In the genomic region with DNA sequence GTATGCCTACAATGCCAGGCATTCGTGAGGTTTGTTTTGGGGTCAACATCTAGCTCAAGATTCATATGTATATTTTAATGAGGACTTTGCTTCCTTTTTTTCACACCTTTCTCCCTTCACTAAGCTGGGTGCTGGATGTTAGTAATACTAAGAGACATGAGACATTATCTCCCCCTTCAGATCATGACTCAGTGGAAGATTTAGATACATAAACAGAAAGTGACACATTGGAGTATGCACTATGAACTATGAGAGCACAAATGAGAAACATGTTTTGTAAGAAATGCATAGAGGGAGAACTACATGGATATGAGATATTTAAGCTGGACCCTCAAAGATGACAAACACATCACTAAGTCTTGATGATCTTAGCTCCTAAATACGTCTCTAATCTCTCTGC, we compare ENCODE assay signal across 24 cellular contexts.
DNase-seq lines count a peak whose midpoint lies in the region; ATAC-seq and TF ChIP-seq lines count a peak whose summit lies in the region.
"Had no signal": no experiment of that assay in that cellular context is flagged by ENCODE, and none has a peak within 500 bp of the region (broad histone marks: within the 10 kb centered on the region; RNA-seq: fewer than 3 reads in every experiment).

No MANE protein-coding gene starts in this region.

- H3K9me3 Mint-ChIP-seq in activated T-cell treated with anti-CD3 and anti-CD28 coated beads, Interleukin-2, amount 50 U/mL, for 24 hours = peaks cover 17% of the 10 kb centered on the region
- no peaks in the 10 kb centered on the region for H3K9me3 Mint-ChIP-seq in stimulated activated effector memory CD8-positive, alpha-beta T cell treated with anti-CD3 and anti-CD28 coated beads, Interleukin-12 subunit alpha, Interleukin-12 subunit beta, amount 100 ng/mL, for 72 hours

- WGBS in right cardiac atrium = 77% methylated on average over 2 of the region's 2 CpGs

- H3K36me3 Mint-ChIP-seq in activated T-cell treated with anti-CD3 and anti-CD28 coated beads, Interleukin-2, amount 50 U/mL, for 24 hours (ENCODE audit: low read depth) = peaks cover 9% of the 10 kb centered on the region
- H3K36me3 Mint-ChIP-seq in stimulated activated effector memory CD8-positive, alpha-beta T cell treated with anti-CD3 and anti-CD28 coated beads, Interleukin-12 subunit alpha, Interleukin-12 subunit beta, amount 100 ng/mL, for 72 hours = peaks cover 5% of the 10 kb centered on the region
- H3K36me3 Mint-ChIP-seq: CD14-positive monocyte, mesothelial cell of epicardium had no signal

- no peak for DNase-seq in activated T-cell treated with anti-CD3 and anti-CD28 coated beads, Interleukin-2, amount 50 U/mL, for 24 hours
- DNase-seq in activated T-cell treated with anti-CD3 and anti-CD28 coated beads for 4 hours = no peak
- peak; percentile 31 for DNase-seq in HCEC 1CT
- peak; percentile 44 for DNase-seq in choroid plexus epithelial cell (ENCODE audit: low read depth)
- no peak for DNase-seq in stimulated activated effector memory CD8-positive, alpha-beta T cell treated with anti-CD3 and anti-CD28 coated beads, Interleukin-12 subunit alpha, Interleukin-12 subunit beta, amount 100 ng/mL, for 72 hours (ENCODE audit: low spot score in 2 of 2)
- DNase-seq in HEK293T (ENCODE audit: extremely low spot score) = no peak
- DNase-seq in NCI-H2081 treated with DMSO at 0.1 percent for 48 hours (lab: John Stamatoyannopoulos, UW) = no peak
- no peak for DNase-seq in right cardiac atrium
- DNase-seq: brain microvascular endothelial cell; cortex of kidney; gastrocnemius medialis; left cardiac atrium; NCI-H1694 treated with DMSO at 0.1 percent for 48 hours; NCI-H2227 treated with DMSO at 0.1 percent for 48 hours; small intestine; stimulated activated CD4-positive, alpha-beta T cell treated with anti-CD3 and anti-CD28 coated beads, Interleukin-4, amount 100 ng/mL, for 24 hours; uterus had no signal

- H3K4me3 ChIP-seq in choroid plexus epithelial cell (ENCODE audit: low read depth, low read length) (no peak overlapping the region), right cardiac atrium (ENCODE audit: low read length) (no peak overlapping the region)
- H3K4me3 ChIP-seq: gastrocnemius medialis, prostate gland, SJSA1, suprapubic skin, uterus had no signal

- POLR2A ChIA-PET in HEK293T (lab: Yijun Ruan, JAX) = no interaction called here

- peak overlapping the region; percentile 93 for H3K27ac Mint-ChIP-seq in activated T-cell treated with anti-CD3 and anti-CD28 coated beads, Interleukin-2, amount 50 U/mL, for 24 hours
- peak overlapping the region; percentile 46 for H3K27ac Mint-ChIP-seq in stimulated activated effector memory CD8-positive, alpha-beta T cell treated with anti-CD3 and anti-CD28 coated beads, Interleukin-12 subunit alpha, Interleukin-12 subunit beta, amount 100 ng/mL, for 72 hours
- H3K27ac Mint-ChIP-seq: CD14-positive monocyte; mesothelial cell of epicardium; T-helper 1 cell treated with Interleukin-12 subunit alpha and Interleukin-12 subunit beta and Interleukin-4 antibody, amounts not matched to agents 30 μg/mL and 1 μg/mL, for 36 hours had no signal

- no peak overlapping the region for H3K27ac ChIP-seq in right cardiac atrium (ENCODE audit: low read length)
- H3K27ac ChIP-seq: brain microvascular endothelial cell, gastrocnemius medialis, prostate gland, SJSA1, suprapubic skin, uterus, VCaP had no signal

- no peaks in the 10 kb centered on the region for H3K9me3 ChIP-seq in right cardiac atrium (ENCODE audit: control insufficient read depth, low read length)
- H3K9me3 ChIP-seq: gastrocnemius medialis, prostate gland, SJSA1, suprapubic skin, uterus had no signal

- H3K27me3 Mint-ChIP-seq in activated T-cell treated with anti-CD3 and anti-CD28 coated beads, Interleukin-2, amount 50 U/mL, for 24 hours = no peaks in the 10 kb centered on the region

- H3K4me1 Mint-ChIP-seq in activated T-cell treated with anti-CD3 and anti-CD28 coated beads, Interleukin-2, amount 50 U/mL, for 24 hours (ENCODE audit: low read depth) = peaks cover 62% of the 10 kb centered on the region
- H3K4me1 Mint-ChIP-seq in stimulated activated effector memory CD8-positive, alpha-beta T cell treated with anti-CD3 and anti-CD28 coated beads, Interleukin-12 subunit alpha, Interleukin-12 subunit beta, amount 100 ng/mL, for 72 hours = peaks cover 40% of the 10 kb centered on the region
- H3K4me1 Mint-ChIP-seq: CD14-positive monocyte, mesothelial cell of epicardium had no signal

- ATAC-seq in stimulated activated effector memory CD8-positive, alpha-beta T cell treated with anti-CD3 and anti-CD28 coated beads, Interleukin-12 subunit alpha, Interleukin-12 subunit beta, amount 100 ng/mL, for 72 hours = peak; percentile 99
- ATAC-seq in right cardiac atrium = no peak
- ATAC-seq: gastrocnemius medialis, left cardiac atrium had no signal

- peak overlapping the region; percentile 25 for H3K4me3 Mint-ChIP-seq in activated T-cell treated with anti-CD3 and anti-CD28 coated beads, Interleukin-2, amount 50 U/mL, for 24 hours
- H3K4me3 Mint-ChIP-seq in stimulated activated effector memory CD8-positive, alpha-beta T cell treated with anti-CD3 and anti-CD28 coated beads, Interleukin-12 subunit alpha, Interleukin-12 subunit beta, amount 100 ng/mL, for 72 hours = no peak overlapping the region
- H3K4me3 Mint-ChIP-seq: CD14-positive monocyte; mesothelial cell of epicardium; T-helper 1 cell treated with Interleukin-12 subunit alpha and Interleukin-12 subunit beta and Interleukin-4 antibody, amounts not matched to agents 30 μg/mL and 1 μg/mL, for 36 hours had no signal

- intact Hi-C loops in right cardiac atrium (cut with DNase I) = no loop called here

- CTCF ChIA-PET in HEK293T (lab: Yijun Ruan, JAX) = interaction anchor here (0.9 kb wide), 1 partner anchor 21 kb away, joined by 3 read pairs; no protein-coding TSS in a partner anchor

- TF ChIP-seq CTCF in choroid plexus epithelial cell (conservative IDR thresholded peaks at IDR 0.05; ENCODE audit: low read depth, low read length) = no peak

- H3K4me1 ChIP-seq in right cardiac atrium (ENCODE audit: control insufficient read depth, insufficient read depth, low read length) = no peaks in the 10 kb centered on the region
- H3K4me1 ChIP-seq: gastrocnemius medialis, prostate gland, SJSA1, uterus had no signal

- no peaks in the 10 kb centered on the region for H3K27me3 ChIP-seq in right cardiac atrium (ENCODE audit: control insufficient read depth, insufficient read depth)
- H3K27me3 ChIP-seq: brain microvascular endothelial cell, gastrocnemius medialis, SJSA1, suprapubic skin, uterus had no signal

TF ChIP-seq in HEK293T, 16 proteins besides CTCF, POLR2A, EP300 and RAD21:
- TF ChIP-seq BHLHE40 (IDR thresholded peaks at IDR 0.05; ENCODE audit: borderline replicate concordance) = no peak
- TF ChIP-seq TARDBP (IDR thresholded peaks at IDR 0.05) = no peak
- no peak for TF ChIP-seq NFRKB (IDR thresholded peaks at IDR 0.05)

Comparison
In these comparisons a context has a peak if more than half of its experiments do, and no peak if none do; other contexts are left out.
1. DNase-seq: peak in HCEC 1CT (single experiment) and choroid plexus epithelial cell (single experiment); none in activated T-cell treated with anti-CD3 and anti-CD28 coated beads, Interleukin-2, amount 50 U/mL, for 24 hours (single experiment), activated T-cell treated with anti-CD3 and anti-CD28 coated beads for 4 hours (single experiment), stimulated activated effector memory CD8-positive, alpha-beta T cell treated with anti-CD3 and anti-CD28 coated beads, Interleukin-12 subunit alpha, Interleukin-12 subunit beta, amount 100 ng/mL, for 72 hours (0 of 2), HEK293T (single experiment), NCI-H2081 treated with DMSO at 0.1 percent for 48 hours (single experiment) and right cardiac atrium (0 of 3).